Comparison of ENCODE assay signal across 9 cellular contexts in genomic region chr2:174730530-174731018, GRCh38. TPM values are rescaled to one million over a fixed set of nuclear protein-coding genes. Genes with fewer than 3 reads are reported as not detected.
A peak's percentile ranks its signal among the peaks of the same experiment; 100 is the strongest.
DNase-seq lines count a peak whose midpoint lies in the region; ATAC-seq, FAIRE-seq and TF ChIP-seq lines count a peak whose summit lies in the region.
"Had no signal": no experiment of that assay in that cellular context is flagged by ENCODE, and none has a peak within 500 bp of the region (broad histone marks: within the 10 kb centered on the region; RNA-seq: fewer than 3 reads in every experiment).

No MANE protein-coding gene starts in this region.

- H3K4me1 Mint-ChIP-seq in CD8-positive, alpha-beta memory T cell: peaks cover 8 to 23% (median 22%) of the 10 kb centered on the region in 3 donors
- H3K4me1 Mint-ChIP-seq in activated CD8-positive, alpha-beta T cell treated with anti-CD3 and anti-CD28 coated beads, Interleukin-2, amount 10 ng/mL, durations not matched to agents 7 days and 5 days (ENCODE audit: low read depth): peaks cover 31% of the 10 kb centered on the region

- POLR2A ChIA-PET in CD8-positive, alpha-beta memory T cell (lab: Charles Lee): interaction anchor here (1.2 kb wide), 1 partner anchor 18 kb away, joined by 4 read pairs; no protein-coding TSS in a partner anchor
- POLR2A ChIA-PET in activated CD8-positive, alpha-beta T cell treated with anti-CD3 and anti-CD28 coated beads, Interleukin-2, amount 10 ng/mL, durations not matched to agents 7 days and 5 days (lab: Charles Lee): no interaction called here

- H3K4me1 ChIP-seq in CD8-positive, alpha-beta memory T cell (ENCODE audit: insufficient read depth, low read length): peaks cover 7% of the 10 kb centered on the region
- H3K4me1 ChIP-seq in heart right ventricle: peaks cover 0 to 15% (median 12%) of the 10 kb centered on the region in 9 donors
- H3K4me1 ChIP-seq in gastrocnemius medialis: peaks cover 0 to 5% of the 10 kb centered on the region in 2 donors

- H3K27me3 ChIP-seq in CD8-positive, alpha-beta memory T cell (ENCODE audit: insufficient read depth, low read length, poor library complexity, severe bottlenecking): peaks cover 5% of the 10 kb centered on the region
- H3K27me3 ChIP-seq in heart right ventricle (peaks cover 0 to 64% (median 49%) of the 10 kb centered on the region in 7 donors), gastrocnemius medialis (peaks cover 13 to 30% (median 21%) of the 10 kb centered on the region in 3 donors)

- H3K9me3 Mint-ChIP-seq in CD8-positive, alpha-beta memory T cell: no peaks in the 10 kb centered on the region
- H3K9me3 Mint-ChIP-seq in activated CD8-positive, alpha-beta T cell treated with anti-CD3 and anti-CD28 coated beads, Interleukin-2, amount 10 ng/mL, durations not matched to agents 7 days and 5 days (ENCODE audit: insufficient read depth): no peaks in the 10 kb centered on the region

- peaks cover 6 to 18% of the 10 kb centered on the region in 2 donors for H3K27me3 Mint-ChIP-seq in CD8-positive, alpha-beta memory T cell
- H3K27me3 Mint-ChIP-seq in activated CD8-positive, alpha-beta T cell treated with anti-CD3 and anti-CD28 coated beads, Interleukin-2, amount 10 ng/mL, durations not matched to agents 7 days and 5 days (ENCODE audit: low read depth): peaks cover 32% of the 10 kb centered on the region

- H3K27ac ChIP-seq in CD8-positive, alpha-beta memory T cell (ENCODE audit: low read depth, low read length): no peak overlapping the region
- no peak overlapping the region for H3K27ac ChIP-seq in heart right ventricle
- H3K27ac ChIP-seq in gastrocnemius medialis: no peak overlapping the region

- ATAC-seq in activated CD8-positive, alpha-beta T cell treated with anti-CD3 and anti-CD28 coated beads, Interleukin-2, amount 10 ng/mL, durations not matched to agents 7 days and 5 days: no peak
- ATAC-seq in heart right ventricle (peak in 6 of 8 donors; percentile 9 to 52 (median 28)), gastrocnemius medialis (peak in 1 of 2 donors; percentile 18), HG03571 (IDR thresholded peaks at IDR 0.05; ENCODE audit: unreplicated experiment) (no peak)

- in situ Hi-C loops in gastrocnemius medialis (cut with MboI; ENCODE audit: low sequenced_read_pairs in 4 of 4): no loop called here

- H3K4me3 ChIP-seq in CD8-positive, alpha-beta memory T cell (ENCODE audit: low read length): peak overlapping the region; percentile 68
- peak overlapping the region in 9 of 10 donors; percentile 36 to 57 (median 51) for H3K4me3 ChIP-seq in heart right ventricle
- peak overlapping the region; percentile 42 to 72 (median 45) for H3K4me3 ChIP-seq in gastrocnemius medialis

- H3K4me3 Mint-ChIP-seq in CD8-positive, alpha-beta memory T cell: peak overlapping the region; percentile 81 to 94 (median 85)
- peak overlapping the region; percentile 80 for H3K4me3 Mint-ChIP-seq in activated CD8-positive, alpha-beta T cell treated with anti-CD3 and anti-CD28 coated beads, Interleukin-2, amount 10 ng/mL, durations not matched to agents 7 days and 5 days

- H3K36me3 Mint-ChIP-seq in CD8-positive, alpha-beta memory T cell: no peaks in the 10 kb centered on the region
- no peaks in the 10 kb centered on the region for H3K36me3 Mint-ChIP-seq in activated CD8-positive, alpha-beta T cell treated with anti-CD3 and anti-CD28 coated beads, Interleukin-2, amount 10 ng/mL, durations not matched to agents 7 days and 5 days (ENCODE audit: low read depth)

- no peak for TF ChIP-seq POLR2A in gastrocnemius medialis (IDR thresholded peaks at IDR 0.05)

- CTCF ChIA-PET in CD8-positive, alpha-beta memory T cell (lab: Charles Lee): interaction anchor here (1.1 to 3.0 kb wide), 4 partner anchors 12 to 33 kb away, joined by 4 to 18 read pairs (median 8); no protein-coding TSS in a partner anchor
- CTCF ChIA-PET in activated CD8-positive, alpha-beta T cell treated with anti-CD3 and anti-CD28 coated beads, Interleukin-2, amount 10 ng/mL, durations not matched to agents 7 days and 5 days (lab: Charles Lee): interaction anchor here (0.7 to 3.7 kb wide), 6 partner anchors 8 to 275 kb away, joined by 3 to 20 read pairs (median 8); no protein-coding TSS in a partner anchor

- no peaks in the 10 kb centered on the region for H3K36me3 ChIP-seq in CD8-positive, alpha-beta memory T cell (ENCODE audit: insufficient read depth, low read length)
- no peaks in the 10 kb centered on the region for H3K36me3 ChIP-seq in heart right ventricle
- no peaks in the 10 kb centered on the region for H3K36me3 ChIP-seq in gastrocnemius medialis

- no peak for DNase-seq in CD8-positive, alpha-beta memory T cell
- DNase-seq in activated CD8-positive, alpha-beta T cell treated with anti-CD3 and anti-CD28 coated beads, Interleukin-2, amount 10 ng/mL, durations not matched to agents 7 days and 5 days: no peak
- no peak for DNase-seq in heart right ventricle
- no peak for DNase-seq in gastrocnemius medialis
- DNase-seq in urothelium cell line (ENCODE audit: low spot score): no peak
- no peak for DNase-seq in retina
- DNase-seq in DMS 273 treated with DMSO at 0.1 percent for 48 hours (lab: John Stamatoyannopoulos, UW): no peak

- peak overlapping the region in 2 of 8 donors; percentile 14 to 35 for H3K27ac Mint-ChIP-seq in CD8-positive, alpha-beta memory T cell
- no peak overlapping the region for H3K27ac Mint-ChIP-seq in activated CD8-positive, alpha-beta T cell treated with anti-CD3 and anti-CD28 coated beads, Interleukin-2, amount 10 ng/mL, durations not matched to agents 7 days and 5 days

- WGBS in heart right ventricle, 2 donors: 60 to 69% methylated on average over 15 of the region's 15 CpGs

- no peaks in the 10 kb centered on the region for H3K9me3 ChIP-seq in CD8-positive, alpha-beta memory T cell (ENCODE audit: low read length)
- H3K9me3 ChIP-seq in heart right ventricle (no peaks in the 10 kb centered on the region), gastrocnemius medialis (no peaks in the 10 kb centered on the region)

- intact Hi-C loops in heart right ventricle (cut with DNase I) (no loop called here), gastrocnemius medialis (cut with DNase I; ENCODE audit: low total_unique reads) (no loop called here)

- no peak for FAIRE-seq in urothelium cell line (lab: Jason Lieb, UNC)
- FAIRE-seq: G401.6 had no signal

- TF ChIP-seq CTCF in heart right ventricle (IDR thresholded peaks at IDR 0.05) (no peak), gastrocnemius medialis (IDR thresholded peaks at IDR 0.05 in 4 of 5, conservative IDR thresholded peaks at IDR 0.05 in 1 of 5) (no peak)

RNA-seq across cellular contexts. Expression of gene CHRNA1, which starts 33.7 kb away (rescaled TPM):
- total RNA-seq in CD8-positive, alpha-beta memory T cell: not detected
- 0.43 TPM for polyA plus RNA-seq in CD8-positive, alpha-beta memory T cell
- not detected for total RNA-seq in activated CD8-positive, alpha-beta T cell treated with anti-CD3 and anti-CD28 coated beads, Interleukin-2, amount 10 ng/mL, durations not matched to agents 7 days and 5 days
- 1 to 10 TPM in 2 of 10 donors, under 1 TPM in 3, not detected in 5; 0.19 to 1.3 (median 0.93) TPM for total RNA-seq in heart right ventricle
- under 1 TPM; 0.07 to 0.29 TPM for polyA plus RNA-seq in heart right ventricle
- 100 to 1,000 TPM in 2 of 4 donors, 10 to 100 TPM in 2; 84.6 to 306 (median 185) TPM for total RNA-seq in gastrocnemius medialis

Comparison
In these comparisons a context has a peak if more than half of its experiments do, and no peak if none do; other contexts are left out.
1. ATAC-seq: peak in heart right ventricle (6 of 8); none in activated CD8-positive, alpha-beta T cell treated with anti-CD3 and anti-CD28 coated beads, Interleukin-2, amount 10 ng/mL, durations not matched to agents 7 days and 5 days (single experiment) and HG03571 (single experiment).
2. RNA of gene CHRNA1, which starts 33.7 kb away (total RNA-seq): 84.6 to 306 TPM in gastrocnemius medialis; 0.19 to 1.3 TPM in heart right ventricle, not detected in CD8-positive, alpha-beta memory T cell and not detected in activated CD8-positive, alpha-beta T cell treated with anti-CD3 and anti-CD28 coated beads, Interleukin-2, amount 10 ng/mL, durations not matched to agents 7 days and 5 days; every median in the first group is over 10 times any median in the second.
3. Peak in every context shown above with its lines, with median percentiles within 50 percentile points of each other: H3K4me3 ChIP-seq.